ENCODE assay signal across 27 cellular contexts in genomic region chr1:42698081-42698813, GRCh38. TPM values are rescaled to one million over a fixed set of nuclear protein-coding genes. Genes with fewer than 3 reads are reported as not detected.
A peak's percentile ranks its signal among the peaks of the same experiment; 100 is the strongest.
DNase-seq lines count a peak whose midpoint lies in the region; ATAC-seq and TF ChIP-seq lines count a peak whose summit lies in the region.
"Had no signal": no experiment of that assay in that cellular context is flagged by ENCODE, and none has a peak within 500 bp of the region (broad histone marks: within the 10 kb centered on the region; RNA-seq: fewer than 3 reads in every experiment).

No MANE protein-coding gene starts in this region.

- DNase-seq in activated T-cell treated with anti-CD3 and anti-CD28 coated beads, Interleukin-2, amount 50 U/mL, for 24 hours: no peak
- DNase-seq in activated T-cell treated with anti-CD3 and anti-CD28 coated beads, Interleukin-2, amount 50 U/mL, for 48 hours: no peak
- DNase-seq in WTC11 (ENCODE audit: low spot score): no peak
- DNase-seq in endothelial cell (ENCODE audit: low spot score): no peak
- no peak for DNase-seq in NCI-H510A treated with DMSO at 0.1 percent for 48 hours (lab: John Stamatoyannopoulos, UW)
- no peak for DNase-seq in SIG-M5 treated with dmso at 0.1 percent for 504 hours (lab: John Stamatoyannopoulos, UW; ENCODE audit: unreplicated experiment)
- DNase-seq: activated CD4-positive, alpha-beta T cell treated with anti-CD3 and anti-CD28 coated beads, Interleukin-2, amount 10 ng/mL, durations not matched to agents 7 days and 5 days; activated CD8-positive, alpha-beta memory T cell treated with anti-CD3 and anti-CD28 coated beads, Interleukin-2, amount 50 U/mL, for 4 hours; activated effector memory CD4-positive, alpha-beta T cell treated with anti-CD3 and anti-CD28 coated beads, Interleukin-2, amount 50 U/mL, for 16 hours; amygdala; esophagus squamous epithelium; gastrocnemius medialis; GDM1; hypothalamus; left lung; naive B cell; NCI-H1105 treated with DMSO at 0.1 percent for 48 hours; NCI-H2029 treated with DMSO at 0.1 percent for 48 hours; NCI-H345; NCI-H82; stimulated activated CD4-positive, alpha-beta T cell treated with anti-CD3 and anti-CD28 coated beads, Interleukin-1b, Interleukin-23, amount 100 ng/mL, for 48 hours had no signal

- H3K9me3 Mint-ChIP-seq in activated T-cell treated with anti-CD3 and anti-CD28 coated beads, Interleukin-2, amount 50 U/mL, for 24 hours: no peaks in the 10 kb centered on the region
- H3K9me3 Mint-ChIP-seq in WTC11 (no peaks in the 10 kb centered on the region), endothelial cell (ENCODE audit: unreplicated experiment) (no peaks in the 10 kb centered on the region)
- H3K9me3 Mint-ChIP-seq: activated CD4-positive, alpha-beta T cell treated with anti-CD3 and anti-CD28 coated beads, Interleukin-2, amount 10 ng/mL, durations not matched to agents 7 days and 5 days; naive B cell; T-helper 2 cell treated with Interferon-gamma antibody and Interleukin-4, amounts not matched to agents 5 μg/mL and 100 μg/mL, for 36 hours had no signal

- POLR2A ChIA-PET in WTC11 (lab: Charles Lee): no interaction called here

- no peak for TF ChIP-seq CTCF in WTC11 (IDR thresholded peaks at IDR 0.05)
- TF ChIP-seq CTCF in endothelial cell (IDR thresholded peaks at IDR 0.05; ENCODE audit: unreplicated experiment): no peak

- ATAC-seq in WTC11: no peak
- ATAC-seq: gastrocnemius medialis, left lung, SK-N-SH treated with all-trans-retinoic acid at 6 μM for 48 hours had no signal

- H3K36me3 Mint-ChIP-seq in activated T-cell treated with anti-CD3 and anti-CD28 coated beads, Interleukin-2, amount 50 U/mL, for 24 hours (ENCODE audit: low read depth): peaks cover 100% of the 10 kb centered on the region
- H3K36me3 Mint-ChIP-seq in WTC11 (peaks cover 93% of the 10 kb centered on the region), endothelial cell (ENCODE audit: low read depth, unreplicated experiment) (peaks cover 67% of the 10 kb centered on the region)

- H3K4me1 Mint-ChIP-seq in activated T-cell treated with anti-CD3 and anti-CD28 coated beads, Interleukin-2, amount 50 U/mL, for 24 hours (ENCODE audit: low read depth): peaks cover 39% of the 10 kb centered on the region
- H3K4me1 Mint-ChIP-seq in WTC11: no peaks in the 10 kb centered on the region; the same call in 1 of the 2 replicates
- no peaks in the 10 kb centered on the region for H3K4me1 Mint-ChIP-seq in endothelial cell (ENCODE audit: unreplicated experiment)

- peak overlapping the region; percentile 73 for H3K27ac Mint-ChIP-seq in activated T-cell treated with anti-CD3 and anti-CD28 coated beads, Interleukin-2, amount 50 U/mL, for 24 hours
- H3K27ac Mint-ChIP-seq in WTC11: peak overlapping the region; percentile 66; the same call in 1 of the 2 replicates
- peak overlapping the region; percentile 10 for H3K27ac Mint-ChIP-seq in endothelial cell (ENCODE audit: unreplicated experiment)
- H3K27ac Mint-ChIP-seq: activated CD4-positive, alpha-beta T cell treated with anti-CD3 and anti-CD28 coated beads, Interleukin-2, amount 10 ng/mL, durations not matched to agents 7 days and 5 days had no signal

- CTCF ChIA-PET in WTC11 (lab: Charles Lee): no interaction called here

- H3K4me3 Mint-ChIP-seq in activated T-cell treated with anti-CD3 and anti-CD28 coated beads, Interleukin-2, amount 50 U/mL, for 24 hours: no peak overlapping the region
- H3K4me3 Mint-ChIP-seq in WTC11: no peak overlapping the region
- peak overlapping the region; percentile 26 for H3K4me3 Mint-ChIP-seq in endothelial cell (ENCODE audit: unreplicated experiment)
- H3K4me3 Mint-ChIP-seq: activated CD4-positive, alpha-beta T cell treated with anti-CD3 and anti-CD28 coated beads, Interleukin-2, amount 10 ng/mL, durations not matched to agents 7 days and 5 days; naive B cell; T-helper 2 cell treated with Interferon-gamma antibody and Interleukin-4, amounts not matched to agents 5 μg/mL and 100 μg/mL, for 36 hours had no signal

- H3K27me3 Mint-ChIP-seq in activated T-cell treated with anti-CD3 and anti-CD28 coated beads, Interleukin-2, amount 50 U/mL, for 24 hours: no peaks in the 10 kb centered on the region
- H3K27me3 Mint-ChIP-seq in WTC11 (ENCODE audit: low read depth) (no peaks in the 10 kb centered on the region), endothelial cell (ENCODE audit: unreplicated experiment) (peaks cover 2% of the 10 kb centered on the region)
- H3K27me3 Mint-ChIP-seq: activated CD4-positive, alpha-beta T cell treated with anti-CD3 and anti-CD28 coated beads, Interleukin-2, amount 10 ng/mL, durations not matched to agents 7 days and 5 days; naive B cell had no signal

TF ChIP-seq in WTC11, 78 proteins besides CTCF, POLR2A, EP300 and RAD21 (continues in another document):
- TF ChIP-seq ATF2 (CRISPR knock-in tag; IDR thresholded peaks at IDR 0.05; ENCODE audit: borderline replicate concordance, low read depth) (no peak), ERG (CRISPR knock-in tag; IDR thresholded peaks at IDR 0.05) (no peak), FOXJ3 (CRISPR knock-in tag; IDR thresholded peaks at IDR 0.05; ENCODE audit: borderline replicate concordance) (no peak), ZSCAN18 (CRISPR knock-in tag; IDR thresholded peaks at IDR 0.05) (no peak), HMGA2 (CRISPR knock-in tag; IDR thresholded peaks at IDR 0.05) (no peak), NR1H2 (CRISPR knock-in tag; IDR thresholded peaks at IDR 0.05) (no peak), IRF1 (CRISPR knock-in tag; IDR thresholded peaks at IDR 0.05) (no peak), E2F4 (CRISPR knock-in tag; IDR thresholded peaks at IDR 0.05; ENCODE audit: borderline replicate concordance, low read depth) (no peak)

RNA-seq across cellular contexts. Expression of gene YBX1, which starts 16.0 kb away (rescaled TPM):
- 1,098 to 1,172 TPM (median 1,151 TPM) in 3 replicates for total RNA-seq in WTC11 (2021)
- 741 TPM for total RNA-seq in endothelial cell (ENCODE audit: unreplicated experiment)

RNA-seq across cellular contexts. Expression of gene PPIH, which starts 40.0 kb away (rescaled TPM):
- 68.5 to 73.1 TPM (median 69.3 TPM) in 3 replicates for total RNA-seq in WTC11 (2021)
- total RNA-seq in endothelial cell (ENCODE audit: unreplicated experiment): 37.4 TPM

RNA-seq across cellular contexts. Expression of gene CLDN19, which starts 41.8 kb away (rescaled TPM):
- 8.1 to 15.9 TPM (median 14.7 TPM) in 3 replicates for total RNA-seq in WTC11 (2021)
- not detected for total RNA-seq in endothelial cell (ENCODE audit: unreplicated experiment)
- total RNA-seq: activated CD4-positive, alpha-beta T cell treated with anti-CD3 and anti-CD28 coated beads, Interleukin-2, amount 10 ng/mL, durations not matched to agents 7 days and 5 days; bronchial epithelial cell; left lung; M059J; omental fat pad; temporal lobe had no signal

Comparison
In these comparisons a context has a peak if more than half of its experiments do, and no peak if none do; other contexts are left out.
1. H3K27ac Mint-ChIP-seq: peak in every context shown above with its lines; median percentile 73 in activated T-cell treated with anti-CD3 and anti-CD28 coated beads, Interleukin-2, amount 50 U/mL, for 24 hours; 66 in WTC11; 10 in endothelial cell.